In the genomic region with DNA sequence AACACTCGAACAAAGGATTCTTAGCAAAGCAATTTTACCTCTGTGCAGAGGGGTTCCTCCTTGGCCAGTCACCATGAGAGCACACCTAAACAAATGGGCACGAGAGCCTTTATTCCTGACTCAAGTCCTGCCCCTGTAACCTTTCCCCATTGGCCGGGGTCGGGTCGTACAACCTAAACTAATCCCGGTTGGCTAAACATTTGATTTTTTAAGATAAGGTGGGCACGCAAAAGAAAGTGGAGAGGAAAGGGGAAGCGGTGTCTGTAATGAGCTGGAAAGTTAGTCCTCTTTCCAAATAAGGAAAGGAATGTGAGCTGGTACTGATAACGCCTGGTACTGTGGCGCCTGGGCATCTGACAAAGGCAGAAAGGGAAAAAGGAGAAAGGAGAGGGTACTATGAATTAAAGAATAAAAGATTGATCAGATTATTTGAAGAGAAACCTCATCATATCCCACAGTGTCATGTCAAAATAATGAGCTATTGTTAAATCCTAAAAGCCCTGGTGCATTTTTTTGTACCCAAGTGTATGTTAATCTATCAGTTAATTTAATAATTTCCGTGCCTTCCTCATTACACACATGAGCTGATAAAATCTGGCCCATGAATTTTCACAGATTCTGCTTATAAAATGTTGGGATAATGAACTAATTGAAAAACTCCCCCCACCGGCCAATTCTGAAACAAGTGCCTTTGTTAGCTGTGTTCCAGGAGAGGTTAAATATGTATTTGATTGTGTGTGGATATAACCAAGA, we compare ENCODE assay signal across 22 cellular contexts.
DNase-seq lines count a peak whose midpoint lies in the region; ATAC-seq and TF ChIP-seq lines count a peak whose summit lies in the region.
"Had no signal": no experiment of that assay in that cellular context is flagged by ENCODE, and none has a peak within 500 bp of the region (broad histone marks: within the 10 kb centered on the region; RNA-seq: fewer than 3 reads in every experiment).

No MANE protein-coding gene starts in this region.

- H3K27ac Mint-ChIP-seq in mesothelial cell of epicardium = peak overlapping the region; percentile 81
- H3K27ac Mint-ChIP-seq: activated CD4-positive, alpha-beta T cell treated with anti-CD3 and anti-CD28 coated beads for 36 hours; activated naive CD4-positive, alpha-beta T cell treated with anti-CD3 and anti-CD28 coated beads for 36 hours; brain; CD8-positive, alpha-beta memory T cell; HFFc6; memory B cell had no signal

- no peak for ATAC-seq in HG02763 (IDR thresholded peaks at IDR 0.05; ENCODE audit: unreplicated experiment)
- ATAC-seq: activated CD4-positive, alpha-beta T cell treated with anti-CD3 and anti-CD28 coated beads for 36 hours; upper lobe of right lung had no signal

- DNase-seq in astrocyte of the hippocampus (ENCODE audit: low read depth, low spot score) (peak; percentile 20), mesothelial cell of epicardium (ENCODE audit: low spot score in 2 of 2, unreplicated experiment in 2 of 2) (no peak), NCI-H1105 treated with DMSO at 0.1 percent for 48 hours (lab: John Stamatoyannopoulos, UW) (no peak), iPS-NIHi7 (ENCODE audit: extremely low spot score) (no peak)
- no peak for DNase-seq in activated CD4-positive, alpha-beta T cell treated with anti-CD3 and anti-CD28 coated beads, Interleukin-2, amount 50 U/mL, for 4 hours
- DNase-seq: activated CD4-positive, alpha-beta T cell treated with anti-CD3 and anti-CD28 coated beads for 36 hours; activated naive CD4-positive, alpha-beta T cell treated with anti-CD3 and anti-CD28 coated beads for 36 hours; CD8-positive, alpha-beta memory T cell; DND-41; HFFc6; NCI-H2029; NCI-H524; SJCRH30; stimulated activated CD4-positive, alpha-beta T cell treated with anti-CD3 and anti-CD28 coated beads, Interleukin-15, amount 100 ng/mL, for 24 hours; stimulated activated naive CD4-positive, alpha-beta T cell; upper lobe of right lung had no signal

- CTCF ChIA-PET in HEK293 (lab: Yijun Ruan, JAX) = interaction anchor here (0.6 kb wide), 1 partner anchor 19 kb away, joined by 10 read pairs; no protein-coding TSS in a partner anchor

- TF ChIP-seq CTCF in 22Rv1 (IDR thresholded peaks at IDR 0.05) = no peak
- TF ChIP-seq CTCF in HEK293 (tag by site-specific recombination; IDR thresholded peaks at IDR 0.05) = no peak
- no peak for TF ChIP-seq CTCF in mesothelial cell of epicardium (IDR thresholded peaks at IDR 0.05; ENCODE audit: unreplicated experiment)

- peaks cover 53% of the 10 kb centered on the region for H3K4me1 Mint-ChIP-seq in mesothelial cell of epicardium

- POLR2A ChIA-PET in HEK293 (lab: Yijun Ruan, JAX) = no interaction called here

- H3K27ac ChIP-seq in 22Rv1 = peak overlapping the region; percentile 84
- no peak overlapping the region for H3K27ac ChIP-seq in HEK293 (ENCODE audit: extremely low read depth, low read depth, low read length)
- H3K27ac ChIP-seq: esophagus muscularis mucosa, SJCRH30, upper lobe of right lung had no signal

- H3K4me1 ChIP-seq in HEK293 (ENCODE audit: control insufficient read depth, insufficient read depth, low read length) = peaks cover 8% of the 10 kb centered on the region; the same call in 1 of the 2 replicates
- H3K4me1 ChIP-seq: upper lobe of right lung had no signal

- H3K9me3 Mint-ChIP-seq in mesothelial cell of epicardium = peaks cover 4% of the 10 kb centered on the region
- H3K9me3 Mint-ChIP-seq: activated naive CD4-positive, alpha-beta T cell treated with anti-CD3 and anti-CD28 coated beads for 36 hours; brain; HFFc6; memory B cell had no signal

- no peaks in the 10 kb centered on the region for H3K36me3 ChIP-seq in HEK293 (ENCODE audit: control insufficient read depth in 2 of 2, insufficient read depth in 1 of 2, low read length in 2 of 2)
- H3K36me3 ChIP-seq: esophagus muscularis mucosa, SJCRH30, upper lobe of right lung had no signal

- H3K4me3 Mint-ChIP-seq in mesothelial cell of epicardium = no peak overlapping the region
- H3K4me3 Mint-ChIP-seq: activated CD4-positive, alpha-beta T cell treated with anti-CD3 and anti-CD28 coated beads for 36 hours; activated naive CD4-positive, alpha-beta T cell treated with anti-CD3 and anti-CD28 coated beads for 36 hours; brain; CD8-positive, alpha-beta memory T cell; HFFc6; memory B cell had no signal

- no peak overlapping the region for H3K4me3 ChIP-seq in HEK293 (ENCODE audit: low read depth, low read length)
- H3K4me3 ChIP-seq: esophagus muscularis mucosa, SJCRH30, upper lobe of right lung had no signal

- no peaks in the 10 kb centered on the region for H3K36me3 Mint-ChIP-seq in mesothelial cell of epicardium
- H3K36me3 Mint-ChIP-seq: brain; CD8-positive, alpha-beta memory T cell; memory B cell had no signal

- no peaks in the 10 kb centered on the region for H3K27me3 Mint-ChIP-seq in mesothelial cell of epicardium (ENCODE audit: low read depth)
- H3K27me3 Mint-ChIP-seq: brain had no signal

- no peaks in the 10 kb centered on the region for H3K9me3 ChIP-seq in HEK293 (ENCODE audit: control insufficient read depth, insufficient read depth, low read depth, low read length)
- H3K9me3 ChIP-seq: esophagus muscularis mucosa, SJCRH30, upper lobe of right lung had no signal

TF ChIP-seq in HEK293, 187 proteins besides CTCF, POLR2A, EP300 and RAD21:
- TF ChIP-seq PRDM1 (tag by site-specific recombination; IDR thresholded peaks at IDR 0.05) (peak; percentile 80), ZNF335 (tag by site-specific recombination; conservative IDR thresholded peaks at IDR 0.05) (no peak), SP2 (tag by site-specific recombination; IDR thresholded peaks at IDR 0.05) (0 out of 2 replicates have a peak, but pooled peaks have one; percentile 18), ZNF174 (tag by site-specific recombination; IDR thresholded peaks at IDR 0.05) (no peak), KLF7 (tag by site-specific recombination; IDR thresholded peaks at IDR 0.05; ENCODE audit: borderline replicate concordance) (no peak), GLIS1 (tag by site-specific recombination; IDR thresholded peaks at IDR 0.05) (no peak), ZNF239 (tag by site-specific recombination; IDR thresholded peaks at IDR 0.05) (no peak), ZNF544 (tag by site-specific recombination; IDR thresholded peaks at IDR 0.05) (no peak), ZNF248 (tag by site-specific recombination; IDR thresholded peaks at IDR 0.05) (no peak), ZNF423 (tag by site-specific recombination; IDR thresholded peaks at IDR 0.05) (no peak), ZNF366 (tag by site-specific recombination; conservative IDR thresholded peaks at IDR 0.05) (0 out of 2 replicates have a peak, but pooled peaks have one; percentile 14)
- TF ChIP-seq, protein P1, sequence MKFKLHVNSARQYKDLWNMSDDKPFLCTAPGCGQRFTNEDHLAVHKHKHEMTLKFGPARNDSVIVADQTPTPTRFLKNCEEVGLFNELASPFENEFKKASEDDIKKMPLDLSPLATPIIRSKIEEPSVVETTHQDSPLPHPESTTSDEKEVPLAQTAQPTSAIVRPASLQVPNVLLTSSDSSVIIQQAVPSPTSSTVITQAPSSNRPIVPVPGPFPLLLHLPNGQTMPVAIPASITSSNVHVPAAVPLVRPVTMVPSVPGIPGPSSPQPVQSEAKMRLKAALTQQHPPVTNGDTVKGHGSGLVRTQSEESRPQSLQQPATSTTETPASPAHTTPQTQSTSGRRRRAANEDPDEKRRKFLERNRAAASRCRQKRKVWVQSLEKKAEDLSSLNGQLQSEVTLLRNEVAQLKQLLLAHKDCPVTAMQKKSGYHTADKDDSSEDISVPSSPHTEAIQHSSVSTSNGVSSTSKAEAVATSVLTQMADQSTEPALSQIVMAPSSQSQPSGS (tag by site-specific recombination; IDR thresholded peaks at IDR 0.05; ENCODE audit: low read depth) = no peak
- TF ChIP-seq, protein P2, sequence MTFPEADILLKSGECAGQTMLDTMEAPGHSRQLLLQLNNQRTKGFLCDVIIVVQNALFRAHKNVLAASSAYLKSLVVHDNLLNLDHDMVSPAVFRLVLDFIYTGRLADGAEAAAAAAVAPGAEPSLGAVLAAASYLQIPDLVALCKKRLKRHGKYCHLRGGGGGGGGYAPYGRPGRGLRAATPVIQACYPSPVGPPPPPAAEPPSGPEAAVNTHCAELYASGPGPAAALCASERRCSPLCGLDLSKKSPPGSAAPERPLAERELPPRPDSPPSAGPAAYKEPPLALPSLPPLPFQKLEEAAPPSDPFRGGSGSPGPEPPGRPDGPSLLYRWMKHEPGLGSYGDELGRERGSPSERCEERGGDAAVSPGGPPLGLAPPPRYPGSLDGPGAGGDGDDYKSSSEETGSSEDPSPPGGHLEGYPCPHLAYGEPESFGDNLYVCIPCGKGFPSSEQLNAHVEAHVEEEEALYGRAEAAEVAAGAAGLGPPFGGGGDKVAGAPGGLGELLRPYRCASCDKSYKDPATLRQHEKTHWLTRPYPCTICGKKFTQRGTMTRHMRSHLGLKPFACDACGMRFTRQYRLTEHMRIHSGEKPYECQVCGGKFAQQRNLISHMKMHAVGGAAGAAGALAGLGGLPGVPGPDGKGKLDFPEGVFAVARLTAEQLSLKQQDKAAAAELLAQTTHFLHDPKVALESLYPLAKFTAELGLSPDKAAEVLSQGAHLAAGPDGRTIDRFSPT (tag by site-specific recombination; IDR thresholded peaks at IDR 0.05) = peak; percentile 42; the same call in 1 of the 2 replicates
TF ChIP-seq in HEK293: peak in this region for 4.
